Comparison of ENCODE assay signal across 15 cellular contexts in genomic region chr12:123655420-123655819, GRCh38. TPM values are rescaled to one million over a fixed set of nuclear protein-coding genes. Genes with fewer than 3 reads are reported as not detected.
DNase-seq lines count a peak whose midpoint lies in the region; ATAC-seq, FAIRE-seq and TF ChIP-seq lines count a peak whose summit lies in the region.
"Had no signal": no experiment of that assay in that cellular context is flagged by ENCODE, and none has a peak within 500 bp of the region (broad histone marks: within the 10 kb centered on the region; RNA-seq: fewer than 3 reads in every experiment).

No MANE protein-coding gene starts in this region.

- H3K4me1 Mint-ChIP-seq in mesothelial cell of epicardium, result no peaks in the 10 kb centered on the region
- H3K4me1 Mint-ChIP-seq: nephron had no signal

- intact Hi-C loops in kidney (cut with DNase I), result no loop called here

- no peaks in the 10 kb centered on the region for H3K9me2 ChIP-seq in GM23248 (ENCODE audit: insufficient read depth)

- peaks cover 32% of the 10 kb centered on the region for H3K36me3 Mint-ChIP-seq in mesothelial cell of epicardium

- H3K36me3 ChIP-seq in kidney (ENCODE audit: control insufficient read depth in 1 of 2, insufficient read depth in 2 of 2, low read length in 2 of 2), result peaks cover 12 to 14% of the 10 kb centered on the region in 2 donors
- peaks cover 41% of the 10 kb centered on the region for H3K36me3 ChIP-seq in GM23248 (ENCODE audit: low read depth)

- H3K4me1 ChIP-seq in kidney (ENCODE audit: control insufficient read depth in 1 of 2, insufficient read depth in 1 of 2, low read depth in 1 of 2, low read length in 2 of 2) (no peaks in the 10 kb centered on the region), GM23248 (ENCODE audit: insufficient read depth) (peaks cover 18% of the 10 kb centered on the region)
- H3K4me1 ChIP-seq: tibial artery had no signal

- no peak overlapping the region for H3K4me3 Mint-ChIP-seq in mesothelial cell of epicardium
- H3K4me3 Mint-ChIP-seq: CD4-positive, alpha-beta memory T cell; nephron had no signal

- no peak for FAIRE-seq in kidney (lab: Jason Lieb, UNC)

- no peak overlapping the region for H3K4me2 ChIP-seq in GM23248 (ENCODE audit: unreplicated experiment)

- no peaks in the 10 kb centered on the region; the same call in 1 of the 2 replicates for H4K20me1 ChIP-seq in GM23248 (ENCODE audit: insufficient read depth)

- no peaks in the 10 kb centered on the region for H3K27me3 Mint-ChIP-seq in mesothelial cell of epicardium (ENCODE audit: low read depth)
- H3K27me3 Mint-ChIP-seq: CD4-positive, alpha-beta memory T cell had no signal

- peaks cover 26% of the 10 kb centered on the region for H3F3A ChIP-seq in GM23248 (ENCODE audit: insufficient read depth)

- H3K9ac ChIP-seq in kidney (ENCODE audit: low read length in 2 of 2) (no peak overlapping the region), GM23248 (no peak overlapping the region)

- TF ChIP-seq CTCF in mesothelial cell of epicardium (IDR thresholded peaks at IDR 0.05; ENCODE audit: unreplicated experiment), result no peak
- no peak for TF ChIP-seq CTCF in kidney (IDR thresholded peaks at IDR 0.05; ENCODE audit: borderline replicate concordance, extremely low read depth, insufficient read depth)

- no peak overlapping the region for H3K27ac ChIP-seq in kidney (ENCODE audit: low read depth in 2 of 2, low read length in 2 of 2)
- H3K27ac ChIP-seq in GM23248, result no peak overlapping the region
- H3K27ac ChIP-seq: tibial artery, WERI-Rb-1 had no signal

- H2AFZ ChIP-seq in GM23248, result no peak overlapping the region

- ATAC-seq in GM18873 (IDR thresholded peaks at IDR 0.05; ENCODE audit: low FRiP score, unreplicated experiment), result peak; percentile 84
- peak; percentile 87 for ATAC-seq in GM21737 (IDR thresholded peaks at IDR 0.05; ENCODE audit: unreplicated experiment)
- peak; percentile 89 for ATAC-seq in HG03432 (IDR thresholded peaks at IDR 0.05; ENCODE audit: unreplicated experiment)

- H3K9me3 Mint-ChIP-seq in mesothelial cell of epicardium, result no peaks in the 10 kb centered on the region
- H3K9me3 Mint-ChIP-seq: CD4-positive, alpha-beta memory T cell; nephron had no signal

- no peak overlapping the region for H3K27ac Mint-ChIP-seq in mesothelial cell of epicardium
- H3K27ac Mint-ChIP-seq: CD4-positive, alpha-beta memory T cell had no signal

- H3K4me3 ChIP-seq in kidney (ENCODE audit: low read length in 2 of 2), result no peak overlapping the region
- H3K4me3 ChIP-seq in GM23248, result no peak overlapping the region
- H3K4me3 ChIP-seq: tibial artery had no signal

- WGBS in GM23248 (ENCODE audit: low coverage in 1 of 2, low lambda C conversion rate in 2 of 2, missing lambda C conversion rate in 2 of 2), 2 experiments, result 79 to 81% methylated on average over 5 of the region's 5 CpGs

- H3K27me3 ChIP-seq in GM23248 (replicated peaks; ENCODE audit: insufficient read depth), result no peaks in the 10 kb centered on the region
- H3K27me3 ChIP-seq: tibial artery had no signal

- in situ Hi-C loops in GM23248 (cut with MboI), result no loop called here

- H3K9me3 ChIP-seq in kidney (ENCODE audit: control insufficient read depth in 1 of 2, low read length in 2 of 2) (no peaks in the 10 kb centered on the region), GM23248 (ENCODE audit: low read depth) (no peaks in the 10 kb centered on the region)
- H3K9me3 ChIP-seq: tibial artery had no signal

- no peaks in the 10 kb centered on the region for H3K79me2 ChIP-seq in GM23248 (ENCODE audit: insufficient read depth)

- DNase-seq in myocyte (ENCODE audit: low read depth) (peak; percentile 79), NCI-H1930 (lab: John Stamatoyannopoulos, UW) (no peak), mesothelial cell of epicardium (ENCODE audit: low spot score in 2 of 2, unreplicated experiment in 2 of 2) (no peak), kidney (no peak), GM23248 (no peak)
- DNase-seq: activated naive CD4-positive, alpha-beta T cell; CD4-positive, alpha-beta memory T cell; hippocampal formation; stimulated activated CD4-positive, alpha-beta T cell treated with anti-CD3 and anti-CD28 coated beads, Interleukin-4, amount 100 ng/mL, for 4 hours; tibial artery; WERI-Rb-1 had no signal

RNA-seq across cellular contexts. Expression of gene TCTN2, which starts 15.5 kb away (rescaled TPM):
- total RNA-seq in myocyte (6.8 and 7.2 TPM in 2 replicates), mesothelial cell of epicardium (15.7 to 16.8 TPM (median 16.8 TPM) in 3 replicates), kidney (31.6 TPM)
- polyA plus RNA-seq in myocyte (2012), result 10.9 TPM
- polyA plus RNA-seq in kidney (ENCODE audit: insufficient read depth, low read depth, low replicate concordance) (12.5 TPM), GM23248 (2016; fragmentation: Nextera tagmentation; extraction: Ambion mirVana) (4.4 and 5.0 TPM in 2 replicates)
- total RNA-seq in GM23248 (2014; rRNA removed; shearing (Covaris generic)), result 9.3 and 13.3 TPM in 2 replicates

RNA-seq across cellular contexts. Expression of gene GTF2H3, which starts 21.8 kb away (rescaled TPM):
- 33.8 and 41.3 TPM in 2 replicates for total RNA-seq in myocyte
- polyA plus RNA-seq in myocyte (2012), result 18.0 TPM
- 36.1 to 38.7 TPM (median 36.4 TPM) in 3 replicates for total RNA-seq in mesothelial cell of epicardium
- total RNA-seq in kidney, result 21.1 TPM
- polyA plus RNA-seq in kidney (ENCODE audit: insufficient read depth, low read depth, low replicate concordance), result 7.7 TPM
- 38.7 and 54.5 TPM in 2 replicates for total RNA-seq in GM23248 (2014; rRNA removed; shearing (Covaris generic))
- polyA plus RNA-seq in GM23248 (2016; fragmentation: Nextera tagmentation; extraction: Ambion mirVana), result 24.2 and 25.8 TPM in 2 replicates

RNA-seq across cellular contexts. Expression of gene EIF2B1, which starts 21.9 kb away (rescaled TPM):
- 98.2 and 117 TPM in 2 replicates for total RNA-seq in myocyte
- 43.3 TPM for polyA plus RNA-seq in myocyte (2012)
- 45.9 to 51.4 TPM (median 50.0 TPM) in 3 replicates for total RNA-seq in mesothelial cell of epicardium
- total RNA-seq in kidney, result 48.0 TPM
- polyA plus RNA-seq in kidney (ENCODE audit: insufficient read depth, low read depth, low replicate concordance), result 25.0 TPM
- total RNA-seq in GM23248 (2014; rRNA removed; shearing (Covaris generic)), result 88.0 and 108 TPM in 2 replicates
- polyA plus RNA-seq in GM23248 (2016; fragmentation: Nextera tagmentation; extraction: Ambion mirVana), result 63.3 and 63.5 TPM in 2 replicates

RNA-seq across cellular contexts. Expression of gene DDX55, which starts 53.5 kb away (rescaled TPM):
- total RNA-seq in myocyte (13.8 and 15.8 TPM in 2 replicates), mesothelial cell of epicardium (28.9 to 32.8 TPM (median 30.9 TPM) in 3 replicates), kidney (20.3 TPM)
- 11.1 TPM for polyA plus RNA-seq in myocyte (2012)
- polyA plus RNA-seq in kidney (ENCODE audit: insufficient read depth, low read depth, low replicate concordance) (9.2 TPM), GM23248 (2016; fragmentation: Nextera tagmentation; extraction: Ambion mirVana) (13.6 and 16.5 TPM in 2 replicates)
- total RNA-seq in GM23248 (2014; rRNA removed; shearing (Covaris generic)), result 10.5 and 20.4 TPM in 2 replicates

RNA-seq across cellular contexts. Expression of gene ATP6V0A2, which starts 56.7 kb away (rescaled TPM):
- total RNA-seq in myocyte (35.2 and 44.7 TPM in 2 replicates), mesothelial cell of epicardium (36.3 to 40.0 TPM (median 38.1 TPM) in 3 replicates), kidney (26.8 TPM)
- polyA plus RNA-seq in myocyte (2012), result 25.3 TPM
- polyA plus RNA-seq in kidney (ENCODE audit: insufficient read depth, low read depth, low replicate concordance) (4.0 TPM), GM23248 (2016; fragmentation: Nextera tagmentation; extraction: Ambion mirVana) (12.9 and 13.3 TPM in 2 replicates)
- 22.3 and 30.2 TPM in 2 replicates for total RNA-seq in GM23248 (2014; rRNA removed; shearing (Covaris generic))
